ENCODE assay signal across 28 cellular contexts in genomic region chr5:20114536-20114935, GRCh38.
"Had no signal": no experiment of that assay in that cellular context is flagged by ENCODE, and none has a peak within 500 bp of the region (broad histone marks: within the 10 kb centered on the region; RNA-seq: fewer than 3 reads in every experiment).

No MANE protein-coding gene starts in this region.

- H3K36me3 ChIP-seq: brain microvascular endothelial cell, WERI-Rb-1 had no signal

- ATAC-seq: activated CD4-positive, CD25-positive, alpha-beta regulatory T cell treated with anti-CD3 and anti-CD28 coated beads, Interleukin-2, amount 50 U/mL, for 24 hours; activated CD8-positive, alpha-beta memory T cell treated with anti-CD3 and anti-CD28 coated beads, Interleukin-2, amount 10 ng/mL, durations not matched to agents 7 days and 5 days; activated CD8-positive, alpha-beta T cell treated with anti-CD3 and anti-CD28 coated beads, Interleukin-2, amount 10 ng/mL, durations not matched to agents 7 days and 5 days; activated T-helper 17 cell treated with anti-CD3 and anti-CD28 coated beads, Interleukin-2, amount 50 U/mL, for 72 hours; esophagus mucosa; T-helper 17 cell had no signal

- H3K27ac ChIP-seq: brain microvascular endothelial cell, coronary artery, dorsolateral prefrontal cortex, WERI-Rb-1 had no signal

- DNase-seq: activated B cell treated with CpG ODN at 0.5 μM for 24 hours; activated CD4-positive, alpha-beta memory T cell treated with anti-CD3 and anti-CD28 coated beads for 36 hours; activated CD4-positive, alpha-beta T cell treated with anti-CD3 and anti-CD28 coated beads for 48 hours; activated CD8-positive, alpha-beta memory T cell treated with anti-CD3 and anti-CD28 coated beads, Interleukin-2, amount 10 ng/mL, durations not matched to agents 7 days and 5 days; activated CD8-positive, alpha-beta memory T cell treated with anti-CD3 and anti-CD28 coated beads, Interleukin-2, amount 50 U/mL, for 4 hours; activated CD8-positive, alpha-beta T cell treated with anti-CD3 and anti-CD28 coated beads, Interleukin-2, amount 10 ng/mL, durations not matched to agents 7 days and 5 days; activated effector memory CD4-positive, alpha-beta T cell treated with Interleukin-2 at 50 U/mL for 16 hours; activated gamma-delta T cell treated with Interleukin-2 at 50 U/mL for 16 hours; activated naive CD4-positive, alpha-beta T cell treated with anti-CD3 and anti-CD28 coated beads, Interleukin-2, amount 50 U/mL, for 16 hours; activated naive CD4-positive, alpha-beta T cell treated with Interleukin-2 at 50 U/mL for 16 hours; activated T-cell treated with anti-CD3 and anti-CD28 coated beads, Interleukin-2, amount 50 U/mL, for 1 hour; amniotic stem cell; anterior cingulate cortex; brain microvascular endothelial cell; cerebellar nuclear complex; dorsolateral prefrontal cortex; effector memory CD4-positive, alpha-beta T cell; endodermal cell; foreskin fibroblast; head of caudate nucleus; T-helper 1 cell; T-helper 17 cell; T1000; WERI-Rb-1 had no signal

- H3K27me3 ChIP-seq: brain microvascular endothelial cell, dorsolateral prefrontal cortex had no signal

- H3K4me3 ChIP-seq: coronary artery, dorsolateral prefrontal cortex had no signal
